Comparison of ENCODE assay signal across 8 cellular contexts in genomic region chrX:23901805-23902204, GRCh38. TPM values are rescaled to one million over a fixed set of nuclear protein-coding genes. Genes with fewer than 3 reads are reported as not detected.
DNase-seq lines count a peak whose midpoint lies in the region; ATAC-seq, FAIRE-seq and TF ChIP-seq lines count a peak whose summit lies in the region.

No MANE protein-coding gene starts in this region.

- no TSS peak for BruUV-seq in K562 (replicated peaks; lab: Mats Ljungman, UMichigan)

- TF ChIP-seq EP300 in K562 (IDR thresholded peaks at IDR 0.05; ENCODE audit: low read length): no peak

- H3K4me1 ChIP-seq in K562 (replicated peaks in 1 of 2; ENCODE audit: control insufficient read depth in 2 of 2, insufficient read depth in 2 of 2, low read length in 2 of 2): peaks cover 2 to 18% of the 10 kb centered on the region in 2 experiments; a peak in 3 of 5 replicates

- peaks cover 43% of the 10 kb centered on the region for H3K79me2 ChIP-seq in K562 (ENCODE audit: control insufficient read depth, insufficient read depth, low read length)

- no peak for TF ChIP-seq POLR2A in K562 (conservative IDR thresholded peaks at IDR 0.05)

- 0% methylated on average over 1 of the region's 1 CpG for WGBS in K562 (ENCODE audit: insufficient coverage, low coverage, missing lambda C conversion rate)

- DNase-seq in EL (peak; percentile 72), RCC 7860 (ENCODE audit: low spot score) (peak; percentile 66), K562 (ENCODE audit: extremely low read depth in 1 of 4, low spot score in 3 of 4) (peak; percentile 13 to 75 (median 36)), iris pigment epithelial cell (ENCODE audit: low read depth) (peak; percentile 84), MG63 (no peak)
- peak; percentile 54 for DNase-seq in Jurkat, Clone E6-1 (ENCODE audit: low read depth, low spot score)
- DNase-seq in stimulated activated CD4-positive, alpha-beta T cell treated with anti-CD3 and anti-CD28 coated beads, Interleukin-2, amount 100 ng/mL, for 24 hours: peak; percentile 4 to 20

- no peak overlapping the region for H2AFZ ChIP-seq in K562 (ENCODE audit: low read depth, low read length)

- no peak overlapping the region for H3K27ac ChIP-seq in K562 (ENCODE audit: extremely low read depth, low read depth, low read length)

- POLR2A ChIA-PET in K562 (lab: Yijun Ruan, JAX): interaction anchor here (0.6 to 1.8 kb wide), 10 partner anchors 13 to 1813 kb away, joined by 3 to 21 read pairs (median 3); partner anchors contain the start of gene SAT1

- TF ChIP-seq RAD21 in K562 (CRISPR knock-in tag; conservative IDR thresholded peaks at IDR 0.05 in 1 of 2, IDR thresholded peaks at IDR 0.05 in 1 of 2): peak; percentile 92 to 94

- H3K27me3 ChIP-seq in K562 (ENCODE audit: control insufficient read depth in 2 of 2, insufficient read depth in 2 of 2, low read length in 2 of 2) (no peaks in the 10 kb centered on the region), MG63 (no peaks in the 10 kb centered on the region)

- H3K36me3 ChIP-seq in K562 (ENCODE audit: control insufficient read depth, insufficient read depth, low read length) (peaks cover 6% of the 10 kb centered on the region; the same call in 1 of the 3 replicates), MG63 (no peaks in the 10 kb centered on the region)

- TF ChIP-seq CTCF in K562 (IDR thresholded peaks at IDR 0.05 in 2 of 3, conservative IDR thresholded peaks at IDR 0.05 in 1 of 3; ENCODE audit: insufficient read depth in 2 of 3, low read depth in 1 of 3, low read length in 3 of 3): peak; percentile 56 to 79 (median 73)

- H3K4me2 ChIP-seq in K562 (ENCODE audit: insufficient read depth, low read length): no peak overlapping the region

- H4K20me1 ChIP-seq in K562 (replicated peaks; ENCODE audit: control insufficient read depth, insufficient read depth, low read length): peaks cover 3% of the 10 kb centered on the region

- no peak for FAIRE-seq in RCC 7860 (lab: Jason Lieb, UNC)
- FAIRE-seq in K562 (lab: Jason Lieb, UNC): peak; percentile 77

- ATAC-seq in GM21423 (IDR thresholded peaks at IDR 0.05; ENCODE audit: unreplicated experiment) (peak; percentile 62), K562 (peak; percentile 94)

- no peak overlapping the region for H3K9ac ChIP-seq in K562 (ENCODE audit: insufficient read depth in 1 of 2, low read depth in 2 of 2, low read length in 2 of 2)

- CTCF ChIA-PET in K562 (lab: Yijun Ruan, JAX; ENCODE audit: low intra/inter-chr PET ratio): interaction anchor here (1.1 to 4.0 kb wide), 4 partner anchors 120 to 208 kb away, joined by 4 to 74 read pairs (median 32); partner anchors contain the start of gene SAT1

- no peaks in the 10 kb centered on the region for H3K9me1 ChIP-seq in K562 (ENCODE audit: control insufficient read depth, insufficient read depth, low read length)

- in situ Hi-C loops in K562 (cut with MboI): loop anchor here (5.0 kb wide), 3 partner anchors 120 to 210 kb away; partner anchors contain the start of gene SAT1

- H3K9me3 ChIP-seq in K562 (replicated peaks; ENCODE audit: control insufficient read depth, insufficient read depth, low read depth, low read length) (no peaks in the 10 kb centered on the region), MG63 (no peaks in the 10 kb centered on the region)

- no peak overlapping the region for H3K4me3 ChIP-seq in Jurkat, Clone E6-1 (ENCODE audit: low read length)
- no peak overlapping the region for H3K4me3 ChIP-seq in K562
- H3K4me3 ChIP-seq in MG63: no peak overlapping the region

- intact Hi-C loops in K562 (cut with micrococcal nuclease): loop anchor here (1.0 to 5.0 kb wide), 4 partner anchors 60 to 208 kb away; partner anchors contain the start of gene SAT1

TF ChIP-seq in K562, 482 proteins besides CTCF, POLR2A, EP300 and RAD21 (continues in another document):
- TF ChIP-seq MYC (IDR thresholded peaks at IDR 0.05; ENCODE audit: low read depth, low read length) (peak; percentile 41; the same call in 1 of the 2 replicates), MYC (CRISPR knock-in tag; IDR thresholded peaks at IDR 0.05; ENCODE audit: borderline replicate concordance, low read depth) (no peak), ARID2 (IDR thresholded peaks at IDR 0.05) (peak; percentile 77), HNRNPL (IDR thresholded peaks at IDR 0.05; ENCODE audit: low read depth, low read length) (no peak)

RNA-seq across cellular contexts. Expression of gene APOO, which starts 5.9 kb away (rescaled TPM):
- polyA plus RNA-seq in Jurkat, Clone E6-1 (2012; ENCODE audit: insufficient read depth, insufficient read length): 59.3 TPM
- total RNA-seq in K562 (2011; cell fraction: chromatin; rRNA removed; ENCODE audit: low replicate concordance): 16.2 and 19.7 TPM in 2 replicates
- total RNA-seq in K562 (2011; cell fraction: nucleolus; rRNA removed): 11.2 and 12.5 TPM in 2 replicates
- total RNA-seq in K562 (2011; cell fraction: nucleoplasm; rRNA removed): 18.0 and 23.3 TPM in 2 replicates
- 37.3 and 43.7 TPM in 2 replicates for total RNA-seq in K562 (2014; rRNA removed)
- 60.8 and 64.4 TPM in 2 replicates for total RNA-seq in K562 (2014; rRNA removed; fragmentation: Illumina TruSeq; extraction: Trizol)
- 56.9 and 59.7 TPM in 2 replicates for total RNA-seq in K562 (2015; rRNA removed; fragmentation: Illumina TruSeq; extraction: Trizol)
- total RNA-seq in K562 (2021): 59.8 and 63.9 TPM in 2 replicates
- polyA plus RNA-seq in K562 (2011; rRNA removed): 55.2 and 67.3 TPM in 2 replicates
- polyA plus RNA-seq in K562 (2011; cell fraction: cytosol; rRNA removed): 34.2 and 35.9 TPM in 2 replicates
- 9.4 and 13.6 TPM in 2 replicates for polyA plus RNA-seq in K562 (2011; cell fraction: nucleus; rRNA removed)
- polyA plus RNA-seq in K562 (2012): 78.6 and 89.2 TPM in 2 replicates
- 62.9 and 72.0 TPM in 2 replicates for polyA plus RNA-seq in K562 (2014; fragmentation: Illumina TruSeq; extraction: Trizol)
- 10 to 100 TPM; 46.5 to 76.4 TPM for polyA plus RNA-seq in K562 (2014; fragmentation: Nextera tagmentation; extraction: Ambion mirVana)
- 58.9 and 63.6 TPM in 2 replicates for polyA plus RNA-seq in K562 (2014; rRNA removed)
- 30.1 and 34.1 TPM in 2 replicates for polyA minus RNA-seq in K562 (2011; rRNA and poly(A)+ RNA removed)
- polyA minus RNA-seq in K562 (2011; cell fraction: cytosol; rRNA and poly(A)+ RNA removed): 4.8 and 11.5 TPM in 2 replicates
- polyA minus RNA-seq in K562 (2011; cell fraction: nucleus; rRNA and poly(A)+ RNA removed): 6.3 and 8.2 TPM in 2 replicates
- total RNA-seq in MG63 (2014; rRNA removed; shearing (Covaris generic); ENCODE audit: low replicate concordance): 20.2 and 23.5 TPM in 2 replicates

RNA-seq across cellular contexts. Expression of gene CXorf58, which starts 6.0 kb away (rescaled TPM):
- 0.52 TPM for polyA plus RNA-seq in Jurkat, Clone E6-1 (2012; ENCODE audit: insufficient read depth, insufficient read length)
- total RNA-seq in K562 (2011; cell fraction: chromatin; rRNA removed; ENCODE audit: low replicate concordance): not detected in 2 replicates
- not detected in 2 replicates for total RNA-seq in K562 (2011; cell fraction: nucleolus; rRNA removed)
- total RNA-seq in K562 (2011; cell fraction: nucleoplasm; rRNA removed): not detected in 2 replicates
- total RNA-seq in K562 (2014; rRNA removed) (0.12 and 0.27 TPM in 2 replicates), K562 (2014; rRNA removed; fragmentation: Illumina TruSeq; extraction: Trizol) (0.13 and 0.15 TPM in 2 replicates), K562 (2015; rRNA removed; fragmentation: Illumina TruSeq; extraction: Trizol) (0.25 TPM in 1 of 2 replicates, not detected in the other), K562 (2021) (0.25 TPM in 1 of 2 replicates, not detected in the other)
- polyA plus RNA-seq in K562 (2011; rRNA removed) (0.11 and 0.17 TPM in 2 replicates), K562 (2014; fragmentation: Illumina TruSeq; extraction: Trizol) (not detected in 2 replicates), K562 (2014; fragmentation: Nextera tagmentation; extraction: Ambion mirVana) (under 1 TPM; 0.10 to 0.13 TPM), K562 (2014; rRNA removed) (0.26 TPM in 1 of 2 replicates, not detected in the other)
- polyA plus RNA-seq in K562 (2011; cell fraction: cytosol; rRNA removed): 0.12 TPM in 1 of 2 replicates, not detected in the other
- polyA plus RNA-seq in K562 (2011; cell fraction: nucleus; rRNA removed): not detected in 2 replicates
- polyA plus RNA-seq in K562 (2012): 0.08 TPM in 1 of 2 replicates, not detected in the other
- 0.11 TPM in 1 of 2 replicates, not detected in the other for polyA minus RNA-seq in K562 (2011; rRNA and poly(A)+ RNA removed)
- polyA minus RNA-seq in K562 (2011; cell fraction: cytosol; rRNA and poly(A)+ RNA removed): not detected in 2 replicates
- polyA minus RNA-seq in K562 (2011; cell fraction: nucleus; rRNA and poly(A)+ RNA removed): not detected in 2 replicates
- total RNA-seq in MG63 (2014; rRNA removed; shearing (Covaris generic); ENCODE audit: low replicate concordance): 0.92 TPM in 1 of 2 replicates, not detected in the other
